ENCODE assay signal across 1 cellular context in the genomic region with DNA sequence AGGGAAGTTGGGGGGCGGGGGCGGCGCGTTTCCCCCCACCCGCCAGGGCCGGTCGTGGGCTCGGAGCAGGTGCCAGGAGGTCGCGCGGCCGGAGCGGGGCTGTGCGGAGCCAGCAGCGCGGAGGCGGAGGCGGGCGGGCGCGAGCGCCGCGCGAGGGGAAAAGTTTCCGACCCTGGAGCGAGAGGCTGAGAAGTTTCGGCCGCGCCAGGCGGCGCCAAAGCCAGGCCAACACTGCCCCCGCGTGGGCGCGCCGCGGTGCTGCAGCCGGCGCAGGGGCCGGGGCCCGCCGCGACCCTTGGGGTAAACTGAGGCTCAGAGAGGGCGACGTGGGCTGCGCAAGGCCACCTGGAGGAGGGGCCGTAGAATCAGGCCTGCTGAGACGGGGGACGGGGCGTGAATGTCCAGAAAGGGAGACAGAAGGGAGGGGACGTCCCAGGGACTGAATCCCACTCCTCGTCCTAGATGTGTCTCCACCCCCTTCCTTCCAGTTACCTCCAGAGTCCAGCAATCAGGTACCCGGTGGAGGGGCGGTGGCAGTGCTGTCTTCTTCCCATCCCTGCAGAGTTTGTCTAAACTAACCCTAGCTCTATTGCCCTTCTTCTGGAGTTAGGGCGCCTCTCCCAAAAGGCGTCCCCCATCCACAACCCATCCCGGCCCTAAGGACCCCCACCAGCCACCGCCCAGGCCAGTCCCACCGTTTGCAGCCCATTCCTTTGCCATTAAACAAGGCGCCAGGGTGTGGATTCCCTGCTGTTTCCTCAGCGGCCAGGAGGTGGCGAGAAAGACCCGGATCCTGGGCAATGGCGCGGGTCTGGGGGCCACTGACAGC.
TF ChIP-seq lines count a peak whose summit lies in the region.

No MANE protein-coding gene starts in this region.

TF ChIP-seq in K562, 482 proteins besides CTCF, POLR2A, EP300 and RAD21 (continued from another document and continues in another):
- TF ChIP-seq, protein P1, sequence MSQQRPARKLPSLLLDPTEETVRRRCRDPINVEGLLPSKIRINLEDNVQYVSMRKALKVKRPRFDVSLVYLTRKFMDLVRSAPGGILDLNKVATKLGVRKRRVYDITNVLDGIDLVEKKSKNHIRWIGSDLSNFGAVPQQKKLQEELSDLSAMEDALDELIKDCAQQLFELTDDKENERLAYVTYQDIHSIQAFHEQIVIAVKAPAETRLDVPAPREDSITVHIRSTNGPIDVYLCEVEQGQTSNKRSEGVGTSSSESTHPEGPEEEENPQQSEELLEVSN (IDR thresholded peaks at IDR 0.05; ENCODE audit: borderline replicate concordance in 1 of 2, extremely low read depth in 1 of 2, insufficient read depth in 1 of 2, insufficient read length in 1 of 2, low read depth in 1 of 2, low read length in 1 of 2, poor library complexity in 1 of 2, severe bottlenecking in 1 of 2), result peak in 1 of 2 experiments; percentile 73
- peak; percentile 76 for TF ChIP-seq CXXC5 (CRISPR knock-in tag; IDR thresholded peaks at IDR 0.05)
- TF ChIP-seq ZNF3 (CRISPR knock-in tag; IDR thresholded peaks at IDR 0.05), result no peak
- no peak for TF ChIP-seq LCOR (CRISPR knock-in tag; IDR thresholded peaks at IDR 0.05)
- TF ChIP-seq, protein P2, sequence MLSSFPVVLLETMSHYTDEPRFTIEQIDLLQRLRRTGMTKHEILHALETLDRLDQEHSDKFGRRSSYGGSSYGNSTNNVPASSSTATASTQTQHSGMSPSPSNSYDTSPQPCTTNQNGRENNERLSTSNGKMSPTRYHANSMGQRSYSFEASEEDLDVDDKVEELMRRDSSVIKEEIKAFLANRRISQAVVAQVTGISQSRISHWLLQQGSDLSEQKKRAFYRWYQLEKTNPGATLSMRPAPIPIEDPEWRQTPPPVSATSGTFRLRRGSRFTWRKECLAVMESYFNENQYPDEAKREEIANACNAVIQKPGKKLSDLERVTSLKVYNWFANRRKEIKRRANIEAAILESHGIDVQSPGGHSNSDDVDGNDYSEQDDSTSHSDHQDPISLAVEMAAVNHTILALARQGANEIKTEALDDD (IDR thresholded peaks at IDR 0.05), result no peak
- TF ChIP-seq CBX1 (IDR thresholded peaks at IDR 0.05; ENCODE audit: low read depth), result 0 out of 2 replicates have a peak, but pooled peaks have one; percentile 81
- no peak for TF ChIP-seq ZNF75A (CRISPR knock-in tag; IDR thresholded peaks at IDR 0.05)
- 0 out of 2 replicates have a peak, but pooled peaks have one; percentile 24 for TF ChIP-seq LARP7 (IDR thresholded peaks at IDR 0.05)
- no peak for TF ChIP-seq HNRNPL (IDR thresholded peaks at IDR 0.05; ENCODE audit: low read depth, low read length)
- TF ChIP-seq, protein P3, sequence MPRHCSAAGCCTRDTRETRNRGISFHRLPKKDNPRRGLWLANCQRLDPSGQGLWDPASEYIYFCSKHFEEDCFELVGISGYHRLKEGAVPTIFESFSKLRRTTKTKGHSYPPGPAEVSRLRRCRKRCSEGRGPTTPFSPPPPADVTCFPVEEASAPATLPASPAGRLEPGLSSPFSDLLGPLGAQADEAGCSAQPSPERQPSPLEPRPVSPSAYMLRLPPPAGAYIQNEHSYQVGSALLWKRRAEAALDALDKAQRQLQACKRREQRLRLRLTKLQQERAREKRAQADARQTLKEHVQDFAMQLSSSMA (CRISPR knock-in tag; IDR thresholded peaks at IDR 0.05), result 0 out of 2 replicates have a peak, but pooled peaks have one; percentile 51
- TF ChIP-seq POLR2G (IDR thresholded peaks at IDR 0.05; ENCODE audit: low read depth, low read length), result peak; percentile 74
- TF ChIP-seq, protein P4, sequence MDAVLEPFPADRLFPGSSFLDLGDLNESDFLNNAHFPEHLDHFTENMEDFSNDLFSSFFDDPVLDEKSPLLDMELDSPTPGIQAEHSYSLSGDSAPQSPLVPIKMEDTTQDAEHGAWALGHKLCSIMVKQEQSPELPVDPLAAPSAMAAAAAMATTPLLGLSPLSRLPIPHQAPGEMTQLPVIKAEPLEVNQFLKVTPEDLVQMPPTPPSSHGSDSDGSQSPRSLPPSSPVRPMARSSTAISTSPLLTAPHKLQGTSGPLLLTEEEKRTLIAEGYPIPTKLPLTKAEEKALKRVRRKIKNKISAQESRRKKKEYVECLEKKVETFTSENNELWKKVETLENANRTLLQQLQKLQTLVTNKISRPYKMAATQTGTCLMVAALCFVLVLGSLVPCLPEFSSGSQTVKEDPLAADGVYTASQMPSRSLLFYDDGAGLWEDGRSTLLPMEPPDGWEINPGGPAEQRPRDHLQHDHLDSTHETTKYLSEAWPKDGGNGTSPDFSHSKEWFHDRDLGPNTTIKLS (IDR thresholded peaks at IDR 0.05; ENCODE audit: borderline replicate concordance, low read depth), result 0 out of 2 replicates have a peak, but pooled peaks have one; percentile 26
- TF ChIP-seq, protein P5, sequence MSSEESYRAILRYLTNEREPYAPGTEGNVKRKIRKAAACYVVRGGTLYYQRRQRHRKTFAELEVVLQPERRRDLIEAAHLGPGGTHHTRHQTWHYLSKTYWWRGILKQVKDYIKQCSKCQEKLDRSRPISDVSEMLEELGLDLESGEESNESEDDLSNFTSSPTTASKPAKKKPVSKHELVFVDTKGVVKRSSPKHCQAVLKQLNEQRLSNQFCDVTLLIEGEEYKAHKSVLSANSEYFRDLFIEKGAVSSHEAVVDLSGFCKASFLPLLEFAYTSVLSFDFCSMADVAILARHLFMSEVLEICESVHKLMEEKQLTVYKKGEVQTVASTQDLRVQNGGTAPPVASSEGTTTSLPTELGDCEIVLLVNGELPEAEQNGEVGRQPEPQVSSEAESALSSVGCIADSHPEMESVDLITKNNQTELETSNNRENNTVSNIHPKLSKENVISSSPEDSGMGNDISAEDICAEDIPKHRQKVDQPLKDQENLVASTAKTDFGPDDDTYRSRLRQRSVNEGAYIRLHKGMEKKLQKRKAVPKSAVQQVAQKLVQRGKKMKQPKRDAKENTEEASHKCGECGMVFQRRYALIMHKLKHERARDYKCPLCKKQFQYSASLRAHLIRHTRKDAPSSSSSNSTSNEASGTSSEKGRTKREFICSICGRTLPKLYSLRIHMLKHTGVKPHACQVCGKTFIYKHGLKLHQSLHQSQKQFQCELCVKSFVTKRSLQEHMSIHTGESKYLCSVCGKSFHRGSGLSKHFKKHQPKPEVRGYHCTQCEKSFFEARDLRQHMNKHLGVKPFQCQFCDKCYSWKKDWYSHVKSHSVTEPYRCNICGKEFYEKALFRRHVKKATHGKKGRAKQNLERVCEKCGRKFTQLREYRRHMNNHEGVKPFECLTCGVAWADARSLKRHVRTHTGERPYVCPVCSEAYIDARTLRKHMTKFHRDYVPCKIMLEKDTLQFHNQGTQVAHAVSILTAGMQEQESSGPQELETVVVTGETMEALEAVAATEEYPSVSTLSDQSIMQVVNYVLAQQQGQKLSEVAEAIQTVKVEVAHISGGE (CRISPR knock-in tag; IDR thresholded peaks at IDR 0.05), result no peak
- no peak for TF ChIP-seq ATF1 (CRISPR knock-in tag; IDR thresholded peaks at IDR 0.05)
- TF ChIP-seq ATF1 (tag; IDR thresholded peaks at IDR 0.05), result no peak; the same call in 1 of the 2 replicates
- no peak for TF ChIP-seq BDP1 (IDR thresholded peaks at IDR 0.05; ENCODE audit: insufficient read depth, insufficient read length)
- TF ChIP-seq HDAC8 (tag; IDR thresholded peaks at IDR 0.05), result peak; percentile 21; the same call in 1 of the 2 replicates
- peak; percentile 30 for TF ChIP-seq CCNT2 (IDR thresholded peaks at IDR 0.05; ENCODE audit: borderline replicate concordance, extremely low read depth, insufficient read length, low read depth, low read length)
- TF ChIP-seq FOXA3 (CRISPR knock-in tag; conservative IDR thresholded peaks at IDR 0.05 in 1 of 2, IDR thresholded peaks at IDR 0.05 in 1 of 2), result no peak
- TF ChIP-seq, protein P6, sequence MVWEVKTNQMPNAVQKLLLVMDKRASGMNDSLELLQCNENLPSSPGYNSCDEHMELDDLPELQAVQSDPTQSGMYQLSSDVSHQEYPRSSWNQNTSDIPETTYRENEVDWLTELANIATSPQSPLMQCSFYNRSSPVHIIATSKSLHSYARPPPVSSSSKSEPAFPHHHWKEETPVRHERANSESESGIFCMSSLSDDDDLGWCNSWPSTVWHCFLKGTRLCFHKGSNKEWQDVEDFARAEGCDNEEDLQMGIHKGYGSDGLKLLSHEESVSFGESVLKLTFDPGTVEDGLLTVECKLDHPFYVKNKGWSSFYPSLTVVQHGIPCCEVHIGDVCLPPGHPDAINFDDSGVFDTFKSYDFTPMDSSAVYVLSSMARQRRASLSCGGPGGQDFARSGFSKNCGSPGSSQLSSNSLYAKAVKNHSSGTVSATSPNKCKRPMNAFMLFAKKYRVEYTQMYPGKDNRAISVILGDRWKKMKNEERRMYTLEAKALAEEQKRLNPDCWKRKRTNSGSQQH (CRISPR knock-in tag; IDR thresholded peaks at IDR 0.05), result no peak
- TF ChIP-seq, protein P7, sequence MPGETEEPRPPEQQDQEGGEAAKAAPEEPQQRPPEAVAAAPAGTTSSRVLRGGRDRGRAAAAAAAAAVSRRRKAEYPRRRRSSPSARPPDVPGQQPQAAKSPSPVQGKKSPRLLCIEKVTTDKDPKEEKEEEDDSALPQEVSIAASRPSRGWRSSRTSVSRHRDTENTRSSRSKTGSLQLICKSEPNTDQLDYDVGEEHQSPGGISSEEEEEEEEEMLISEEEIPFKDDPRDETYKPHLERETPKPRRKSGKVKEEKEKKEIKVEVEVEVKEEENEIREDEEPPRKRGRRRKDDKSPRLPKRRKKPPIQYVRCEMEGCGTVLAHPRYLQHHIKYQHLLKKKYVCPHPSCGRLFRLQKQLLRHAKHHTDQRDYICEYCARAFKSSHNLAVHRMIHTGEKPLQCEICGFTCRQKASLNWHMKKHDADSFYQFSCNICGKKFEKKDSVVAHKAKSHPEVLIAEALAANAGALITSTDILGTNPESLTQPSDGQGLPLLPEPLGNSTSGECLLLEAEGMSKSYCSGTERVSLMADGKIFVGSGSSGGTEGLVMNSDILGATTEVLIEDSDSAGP (CRISPR knock-in tag; IDR thresholded peaks at IDR 0.05), result no peak
- TF ChIP-seq ZZZ3 (IDR thresholded peaks at IDR 0.05), result no peak
- TF ChIP-seq ZNF239 (CRISPR knock-in tag; IDR thresholded peaks at IDR 0.05), result no peak
- TF ChIP-seq, protein P8, sequence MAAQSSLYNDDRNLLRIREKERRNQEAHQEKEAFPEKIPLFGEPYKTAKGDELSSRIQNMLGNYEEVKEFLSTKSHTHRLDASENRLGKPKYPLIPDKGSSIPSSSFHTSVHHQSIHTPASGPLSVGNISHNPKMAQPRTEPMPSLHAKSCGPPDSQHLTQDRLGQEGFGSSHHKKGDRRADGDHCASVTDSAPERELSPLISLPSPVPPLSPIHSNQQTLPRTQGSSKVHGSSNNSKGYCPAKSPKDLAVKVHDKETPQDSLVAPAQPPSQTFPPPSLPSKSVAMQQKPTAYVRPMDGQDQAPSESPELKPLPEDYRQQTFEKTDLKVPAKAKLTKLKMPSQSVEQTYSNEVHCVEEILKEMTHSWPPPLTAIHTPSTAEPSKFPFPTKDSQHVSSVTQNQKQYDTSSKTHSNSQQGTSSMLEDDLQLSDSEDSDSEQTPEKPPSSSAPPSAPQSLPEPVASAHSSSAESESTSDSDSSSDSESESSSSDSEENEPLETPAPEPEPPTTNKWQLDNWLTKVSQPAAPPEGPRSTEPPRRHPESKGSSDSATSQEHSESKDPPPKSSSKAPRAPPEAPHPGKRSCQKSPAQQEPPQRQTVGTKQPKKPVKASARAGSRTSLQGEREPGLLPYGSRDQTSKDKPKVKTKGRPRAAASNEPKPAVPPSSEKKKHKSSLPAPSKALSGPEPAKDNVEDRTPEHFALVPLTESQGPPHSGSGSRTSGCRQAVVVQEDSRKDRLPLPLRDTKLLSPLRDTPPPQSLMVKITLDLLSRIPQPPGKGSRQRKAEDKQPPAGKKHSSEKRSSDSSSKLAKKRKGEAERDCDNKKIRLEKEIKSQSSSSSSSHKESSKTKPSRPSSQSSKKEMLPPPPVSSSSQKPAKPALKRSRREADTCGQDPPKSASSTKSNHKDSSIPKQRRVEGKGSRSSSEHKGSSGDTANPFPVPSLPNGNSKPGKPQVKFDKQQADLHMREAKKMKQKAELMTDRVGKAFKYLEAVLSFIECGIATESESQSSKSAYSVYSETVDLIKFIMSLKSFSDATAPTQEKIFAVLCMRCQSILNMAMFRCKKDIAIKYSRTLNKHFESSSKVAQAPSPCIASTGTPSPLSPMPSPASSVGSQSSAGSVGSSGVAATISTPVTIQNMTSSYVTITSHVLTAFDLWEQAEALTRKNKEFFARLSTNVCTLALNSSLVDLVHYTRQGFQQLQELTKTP (IDR thresholded peaks at IDR 0.05; ENCODE audit: low read depth in 1 of 2, partially characterized antibody in 2 of 2), result no peak
- no peak for TF ChIP-seq ZSCAN29 (IDR thresholded peaks at IDR 0.05)
- no peak for TF ChIP-seq ETV6 (IDR thresholded peaks at IDR 0.05; ENCODE audit: borderline replicate concordance in 1 of 2, low read depth in 2 of 2, low read length in 1 of 2)
- TF ChIP-seq ETV6 (CRISPR knock-in tag; IDR thresholded peaks at IDR 0.05; ENCODE audit: borderline replicate concordance), result no peak
- TF ChIP-seq RBFOX2 (IDR thresholded peaks at IDR 0.05; ENCODE audit: low read depth, low read length), result peak; percentile 79
- TF ChIP-seq, protein P9, sequence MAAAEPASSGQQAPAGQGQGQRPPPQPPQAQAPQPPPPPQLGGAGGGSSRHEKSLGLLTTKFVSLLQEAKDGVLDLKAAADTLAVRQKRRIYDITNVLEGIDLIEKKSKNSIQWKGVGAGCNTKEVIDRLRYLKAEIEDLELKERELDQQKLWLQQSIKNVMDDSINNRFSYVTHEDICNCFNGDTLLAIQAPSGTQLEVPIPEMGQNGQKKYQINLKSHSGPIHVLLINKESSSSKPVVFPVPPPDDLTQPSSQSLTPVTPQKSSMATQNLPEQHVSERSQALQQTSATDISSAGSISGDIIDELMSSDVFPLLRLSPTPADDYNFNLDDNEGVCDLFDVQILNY (CRISPR knock-in tag; IDR thresholded peaks at IDR 0.05), result no peak
- TF ChIP-seq E2F3 (CRISPR knock-in tag; IDR thresholded peaks at IDR 0.05), result 0 out of 2 replicates have a peak, but pooled peaks have one; percentile 49
- TF ChIP-seq BMI1 (IDR thresholded peaks at IDR 0.05; ENCODE audit: low read length), result no peak
- no peak for TF ChIP-seq SUPT5H (IDR thresholded peaks at IDR 0.05)
- TF ChIP-seq ZNF561 (CRISPR knock-in tag; conservative IDR thresholded peaks at IDR 0.05), result no peak
- peak; percentile 44 for TF ChIP-seq FIP1L1 (IDR thresholded peaks at IDR 0.05; ENCODE audit: low read depth, low read length, poor library complexity, severe bottlenecking)
- no peak for TF ChIP-seq KLF1 (tag; IDR thresholded peaks at IDR 0.05)
- TF ChIP-seq SAFB (IDR thresholded peaks at IDR 0.05; ENCODE audit: borderline replicate concordance, low read depth, low read length), result no peak
- TF ChIP-seq CBX3 (IDR thresholded peaks at IDR 0.05; ENCODE audit: borderline replicate concordance in 1 of 2, low read length in 2 of 2), result no peak
- TF ChIP-seq, protein P10, sequence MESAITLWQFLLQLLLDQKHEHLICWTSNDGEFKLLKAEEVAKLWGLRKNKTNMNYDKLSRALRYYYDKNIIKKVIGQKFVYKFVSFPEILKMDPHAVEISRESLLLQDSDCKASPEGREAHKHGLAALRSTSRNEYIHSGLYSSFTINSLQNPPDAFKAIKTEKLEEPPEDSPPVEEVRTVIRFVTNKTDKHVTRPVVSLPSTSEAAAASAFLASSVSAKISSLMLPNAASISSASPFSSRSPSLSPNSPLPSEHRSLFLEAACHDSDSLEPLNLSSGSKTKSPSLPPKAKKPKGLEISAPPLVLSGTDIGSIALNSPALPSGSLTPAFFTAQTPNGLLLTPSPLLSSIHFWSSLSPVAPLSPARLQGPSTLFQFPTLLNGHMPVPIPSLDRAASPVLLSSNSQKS (CRISPR knock-in tag; IDR thresholded peaks at IDR 0.05), result no peak
- TF ChIP-seq NFIX (CRISPR knock-in tag; IDR thresholded peaks at IDR 0.05; ENCODE audit: low read depth), result no peak
- TF ChIP-seq SAFB2 (IDR thresholded peaks at IDR 0.05; ENCODE audit: borderline replicate concordance, low read depth, low read length, severe bottlenecking), result no peak
- 0 out of 2 replicates have a peak, but pooled peaks have one; percentile 47 for TF ChIP-seq GATAD2A (IDR thresholded peaks at IDR 0.05)
- TF ChIP-seq PRMT5 (CRISPR knock-in tag; IDR thresholded peaks at IDR 0.05), result no peak
- TF ChIP-seq SREBF2 (CRISPR knock-in tag; IDR thresholded peaks at IDR 0.05), result 0 out of 2 replicates have a peak, but pooled peaks have one; percentile 57
- TF ChIP-seq TARDBP (IDR thresholded peaks at IDR 0.05), result no peak
- TF ChIP-seq TCFL5 (CRISPR knock-in tag; conservative IDR thresholded peaks at IDR 0.05), result no peak
